Comparison of ENCODE assay signal across 12 cellular contexts in the genomic region with DNA sequence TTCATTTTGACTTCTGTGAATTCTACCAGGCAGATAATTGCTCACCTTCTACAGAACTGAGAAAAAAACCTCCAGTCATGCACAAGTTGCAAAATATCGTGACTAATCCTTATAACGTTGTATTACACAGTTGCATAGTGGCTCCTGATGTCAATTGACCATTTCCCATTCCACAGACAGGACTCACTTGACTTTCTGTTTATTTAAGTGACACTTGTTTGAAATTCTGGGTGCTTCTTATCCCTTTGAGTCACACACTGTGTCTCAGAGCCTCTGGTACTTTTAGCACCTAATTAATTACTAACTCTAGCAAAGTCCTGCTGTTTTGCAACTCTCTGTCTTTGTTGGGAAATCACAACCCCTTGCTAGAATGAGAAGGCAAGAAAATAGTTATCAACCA. TPM values are rescaled to one million over a fixed set of nuclear protein-coding genes. Genes with fewer than 3 reads are reported as not detected.
A peak's percentile ranks its signal among the peaks of the same experiment; 100 is the strongest.
DNase-seq lines count a peak whose midpoint lies in the region; ATAC-seq and TF ChIP-seq lines count a peak whose summit lies in the region.
"Had no signal": no experiment of that assay in that cellular context is flagged by ENCODE, and none has a peak within 500 bp of the region (broad histone marks: within the 10 kb centered on the region; RNA-seq: fewer than 3 reads in every experiment).

No MANE protein-coding gene starts in this region.

- H3K36me3 ChIP-seq in PC-9 (ENCODE audit: low read depth), result no peaks in the 10 kb centered on the region
- no peaks in the 10 kb centered on the region for H3K36me3 ChIP-seq in ovary

- POLR2A ChIA-PET in PC-9 (lab: Charles Lee; ENCODE audit: unreplicated experiment), result no interaction called here

- 42 to 52% (median 45%) methylated on average over 2 of the region's 2 CpGs for WGBS in ovary, 3 donors

- H3K4me3 Mint-ChIP-seq in glutamatergic neuron (ENCODE audit: unreplicated experiment), result no peak overlapping the region

- H3K4me2 ChIP-seq in PC-9, result peak overlapping the region; percentile 25

- H3K4me1 Mint-ChIP-seq in glutamatergic neuron (ENCODE audit: low read depth, unreplicated experiment), result no peaks in the 10 kb centered on the region

- no peaks in the 10 kb centered on the region for H3K9me2 ChIP-seq in PC-9 (ENCODE audit: insufficient read depth)

- H3K27ac Mint-ChIP-seq in glutamatergic neuron (ENCODE audit: unreplicated experiment), result no peak overlapping the region

- TF ChIP-seq CTCF in PC-9 (conservative IDR thresholded peaks at IDR 0.05), result no peak
- TF ChIP-seq CTCF in glutamatergic neuron (IDR thresholded peaks at IDR 0.05; ENCODE audit: partially characterized antibody, unreplicated experiment), result no peak
- no peak for TF ChIP-seq CTCF in ovary (IDR thresholded peaks at IDR 0.05)

- peaks cover 10% of the 10 kb centered on the region for H3K9me3 ChIP-seq in PC-9 (ENCODE audit: insufficient read depth, low read depth)
- no peaks in the 10 kb centered on the region for H3K9me3 ChIP-seq in ovary

- H3K36me3 Mint-ChIP-seq in glutamatergic neuron (ENCODE audit: unreplicated experiment), result no peaks in the 10 kb centered on the region

- H3K27me3 Mint-ChIP-seq in glutamatergic neuron (ENCODE audit: unreplicated experiment), result no peaks in the 10 kb centered on the region

- H3K4me3 ChIP-seq in PC-9 (no peak overlapping the region), skeletal muscle cell (ENCODE audit: low read depth, low read length) (no peak overlapping the region), ovary (no peak overlapping the region)

- DNase-seq in GM04503 (ENCODE audit: low read depth) (peak; percentile 85), PC-9 (peak in 1 of 2 experiments; percentile 94), fibroblast of gingiva (ENCODE audit: low read depth) (peak; percentile 87), skeletal muscle cell (ENCODE audit: low read depth) (peak; percentile 98), glutamatergic neuron (no peak), ovary (no peak)
- DNase-seq: activated T-cell treated with anti-CD3 and anti-CD28 coated beads, Interleukin-2, amount 50 U/mL, for 48 hours; cerebellar nuclear complex; DND-41; small intestine had no signal

- no peak for TF ChIP-seq POLR2A in ovary (IDR thresholded peaks at IDR 0.05)

- H3K27ac ChIP-seq in PC-9 (peak overlapping the region; percentile 85), ovary (no peak overlapping the region)

- no peaks in the 10 kb centered on the region for H3K79me2 ChIP-seq in PC-9 (ENCODE audit: low read depth)

- peaks cover 13% of the 10 kb centered on the region; the same call in 1 of the 2 replicates for H3F3A ChIP-seq in PC-9 (ENCODE audit: insufficient read depth, low read depth)

- H4K20me1 ChIP-seq in PC-9 (ENCODE audit: insufficient read depth), result no peaks in the 10 kb centered on the region

- no TSS peak for BruUV-seq in PC-9 (replicated peaks; lab: Mats Ljungman, UMichigan)

- H3K4me1 ChIP-seq in PC-9 (replicated peaks; ENCODE audit: insufficient read depth) (peaks cover 17% of the 10 kb centered on the region), ovary (ENCODE audit: insufficient read depth) (no peaks in the 10 kb centered on the region)

- CTCF ChIA-PET in PC-9 (lab: Charles Lee), result no interaction called here

- ATAC-seq in HG03159 (IDR thresholded peaks at IDR 0.05; ENCODE audit: unreplicated experiment), result no peak
- no peak for ATAC-seq in HG02678 (IDR thresholded peaks at IDR 0.05; ENCODE audit: unreplicated experiment)

- no peak overlapping the region for H2AFZ ChIP-seq in PC-9

- no peak for TF ChIP-seq EP300 in ovary (IDR thresholded peaks at IDR 0.05)

- no peaks in the 10 kb centered on the region for H3K27me3 ChIP-seq in PC-9 (ENCODE audit: insufficient read depth, low read depth)
- H3K27me3 ChIP-seq in ovary, result no peaks in the 10 kb centered on the region

- intact Hi-C loops in PC-9 (cut with micrococcal nuclease; ENCODE audit: unreplicated experiment), result loop anchor here (2.0 kb wide), 1 partner anchor 17 kb away; a partner anchor contains a TSS
- intact Hi-C loops in ovary (cut with DNase I), result no loop called here

- no peaks in the 10 kb centered on the region for H3K9me3 Mint-ChIP-seq in glutamatergic neuron (ENCODE audit: unreplicated experiment)

RNA-seq across cellular contexts. Expression of a gene that starts 16.2 kb away (rescaled TPM):
- total RNA-seq in PC-9 (2021), result not detected in 2 replicates
- total RNA-seq in glutamatergic neuron (ENCODE audit: unreplicated experiment), result not detected
- total RNA-seq in ovary, result 1 to 10 TPM in 3 of 7 donors, under 1 TPM in 3, not detected in 1; 0.12 to 9.0 (median 1.6) TPM
- 10 to 100 TPM in 1 of 2 donors, under 1 TPM in 1; 0.40 to 35.9 TPM for polyA plus RNA-seq in ovary

Comparison
In these comparisons a context has a peak if more than half of its experiments do, and no peak if none do; other contexts are left out.
1. DNase-seq: peak in GM04503 (single experiment), fibroblast of gingiva (single experiment) and skeletal muscle cell (single experiment); none in glutamatergic neuron (single experiment) and ovary (0 of 5).